ENCODE assay signal across 18 cellular contexts in genomic region chr1:229619614-229620013, GRCh38.
"Had no signal": no experiment of that assay in that cellular context is flagged by ENCODE, and none has a peak within 500 bp of the region (broad histone marks: within the 10 kb centered on the region; RNA-seq: fewer than 3 reads in every experiment).

No MANE protein-coding gene starts in this region.

- H3K27ac ChIP-seq: breast epithelium, dorsolateral prefrontal cortex, psoas muscle, right lobe of liver had no signal

- FAIRE-seq: endometrium had no signal

- H3K27ac Mint-ChIP-seq: activated naive CD8-positive, alpha-beta T cell; immature natural killer cell; naive thymus-derived CD4-positive, alpha-beta T cell; stimulated activated memory B cell treated with anti-CD40 and anti-IgM and Interleukin-4, amounts not matched to agents 10 μg/mL and 1 μg/mL and 100 μg/mL, for 72 hours; T-helper 1 cell treated with Interleukin-12 subunit alpha and Interleukin-12 subunit beta and Interleukin-4 antibody, amounts not matched to agents 30 μg/mL and 1 μg/mL, for 36 hours had no signal

- DNase-seq: activated CD4-positive, alpha-beta T cell treated with anti-CD3 and anti-CD28 coated beads, Interleukin-2, amount 50 U/mL, for 4 hours; anterior cingulate cortex; dorsolateral prefrontal cortex; hypothalamus; immature natural killer cell; left cardiac atrium; naive thymus-derived CD4-positive, alpha-beta T cell; nucleus accumbens; psoas muscle; right lobe of liver; stimulated activated CD4-positive, alpha-beta T cell treated with anti-CD3 and anti-CD28 coated beads, Interleukin-1b, Interleukin-23, amount 100 ng/mL, for 48 hours had no signal

- H3K9me3 Mint-ChIP-seq: immature natural killer cell; naive thymus-derived CD4-positive, alpha-beta T cell; stimulated activated memory B cell treated with anti-CD40 and anti-IgM and Interleukin-4, amounts not matched to agents 10 μg/mL and 1 μg/mL and 100 μg/mL, for 72 hours; T-helper 1 cell treated with Interleukin-12 subunit alpha and Interleukin-12 subunit beta and Interleukin-4 antibody, amounts not matched to agents 30 μg/mL and 1 μg/mL, for 36 hours had no signal

- H3K4me3 Mint-ChIP-seq: immature natural killer cell; stimulated activated memory B cell treated with anti-CD40 and anti-IgM and Interleukin-4, amounts not matched to agents 10 μg/mL and 1 μg/mL and 100 μg/mL, for 72 hours; T-helper 1 cell treated with Interleukin-12 subunit alpha and Interleukin-12 subunit beta and Interleukin-4 antibody, amounts not matched to agents 30 μg/mL and 1 μg/mL, for 36 hours had no signal

- H3K9me3 ChIP-seq: breast epithelium, psoas muscle, right lobe of liver had no signal

- H3K27me3 ChIP-seq: breast epithelium, dorsolateral prefrontal cortex, right lobe of liver had no signal

- ATAC-seq: esophagus mucosa; left cardiac atrium; naive thymus-derived CD4-positive, alpha-beta T cell; psoas muscle; right lobe of liver; stimulated activated memory B cell treated with anti-CD40 and anti-IgM and Interleukin-4, amounts not matched to agents 10 μg/mL and 1 μg/mL and 100 μg/mL, for 72 hours had no signal

- H3K27me3 Mint-ChIP-seq: activated naive CD8-positive, alpha-beta T cell; naive thymus-derived CD4-positive, alpha-beta T cell; stimulated activated memory B cell treated with anti-CD40 and anti-IgM and Interleukin-4, amounts not matched to agents 10 μg/mL and 1 μg/mL and 100 μg/mL, for 72 hours had no signal

- H3K4me3 ChIP-seq: breast epithelium, dorsolateral prefrontal cortex, lung, psoas muscle, right lobe of liver had no signal

- H3K36me3 ChIP-seq: breast epithelium, right lobe of liver had no signal
